ENCODE assay signal across 2 cellular contexts in genomic region chr3:29099296-29099695, GRCh38.
TF ChIP-seq lines count a peak whose summit lies in the region.

No MANE protein-coding gene starts in this region.

TF ChIP-seq in SK-N-SH, 30 proteins besides CTCF, POLR2A, EP300 and RAD21 (continued from another document):
- TF ChIP-seq FOXJ3 (CRISPR knock-in tag; IDR thresholded peaks at IDR 0.05) (no peak), YY1 (IDR thresholded peaks at IDR 0.05; ENCODE audit: low read depth) (no peak), NFIC (IDR thresholded peaks at IDR 0.05; ENCODE audit: borderline replicate concordance) (no peak; the same call in 1 of the 2 replicates)

TF ChIP-seq in SK-N-SH treated with all-trans-retinoic acid at 6 μM for 48 hours, 23 proteins besides CTCF, POLR2A, EP300 and RAD21 (continued from another document):
- TF ChIP-seq POU6F1 (CRISPR knock-in tag; IDR thresholded peaks at IDR 0.05; ENCODE audit: borderline replicate concordance, low read depth) (no peak), ZNF8 (CRISPR knock-in tag; IDR thresholded peaks at IDR 0.05) (no peak), ZNF70 (CRISPR knock-in tag; IDR thresholded peaks at IDR 0.05) (no peak), ARNTL (CRISPR knock-in tag; IDR thresholded peaks at IDR 0.05; ENCODE audit: borderline replicate concordance, low read depth) (no peak), ISL1 (CRISPR knock-in tag; IDR thresholded peaks at IDR 0.05) (no peak), CREB5 (CRISPR knock-in tag; IDR thresholded peaks at IDR 0.05; ENCODE audit: low read depth) (no peak), ZC3H10 (CRISPR knock-in tag; IDR thresholded peaks at IDR 0.05) (no peak), ESRRG (CRISPR knock-in tag; IDR thresholded peaks at IDR 0.05) (no peak), RARB (CRISPR knock-in tag; IDR thresholded peaks at IDR 0.05) (no peak), ZFP30 (CRISPR knock-in tag; IDR thresholded peaks at IDR 0.05) (no peak), TCF4 (CRISPR knock-in tag; IDR thresholded peaks at IDR 0.05; ENCODE audit: borderline replicate concordance) (no peak)
